13 cellular contexts compared by ENCODE assay signal in the genomic region with DNA sequence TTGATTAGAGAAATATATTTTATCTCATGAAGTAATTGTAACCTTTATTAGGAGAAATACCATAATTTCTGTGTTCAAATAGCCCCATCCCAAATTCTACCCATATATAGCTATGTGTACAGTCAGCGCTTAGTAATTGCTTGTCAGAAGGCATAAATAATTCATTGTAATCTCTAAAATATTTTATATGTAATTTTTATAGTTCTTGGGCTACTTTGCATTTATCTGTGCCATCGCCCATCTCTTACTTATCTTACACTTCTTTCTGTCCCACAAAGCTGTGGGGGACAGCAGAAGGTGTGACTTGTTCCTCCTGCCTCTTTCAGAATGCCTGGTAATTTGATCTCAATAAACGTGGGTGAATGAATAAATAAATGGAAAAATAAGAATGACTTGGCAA.
"Had no signal": no experiment of that assay in that cellular context is flagged by ENCODE, and none has a peak within 500 bp of the region (broad histone marks: within the 10 kb centered on the region; RNA-seq: fewer than 3 reads in every experiment).

No MANE protein-coding gene starts in this region.

- H3K4me3 ChIP-seq: esophagus muscularis mucosa, heart left ventricle, sigmoid colon had no signal

- ATAC-seq: heart left ventricle, T-helper 17 cell had no signal

- H3K27ac ChIP-seq: heart left ventricle had no signal

- FAIRE-seq: islet of Langerhans had no signal

- H3K36me3 ChIP-seq: esophagus muscularis mucosa, heart left ventricle, sigmoid colon had no signal

- DNase-seq: activated CD4-positive, alpha-beta T cell treated with anti-CD3 and anti-CD28 coated beads, Interleukin-2, amount 50 U/mL, for 1 hour; activated effector memory CD4-positive, alpha-beta T cell treated with Interleukin-2 at 50 U/mL for 16 hours; activated T-cell treated with anti-CD3 and anti-CD28 coated beads, Interleukin-2, amount 50 U/mL, for 1 hour; amniotic stem cell; foreskin melanocyte; heart left ventricle; mammary epithelial cell; sigmoid colon; stimulated activated CD4-positive, alpha-beta T cell treated with anti-CD3 and anti-CD28 coated beads, Interleukin-15, amount 100 ng/mL, for 24 hours; stimulated activated CD4-positive, alpha-beta T cell treated with anti-CD3 and anti-CD28 coated beads, Interleukin-4, amount 100 ng/mL, for 24 hours; T-helper 17 cell had no signal

- H3K27me3 ChIP-seq: esophagus muscularis mucosa, heart left ventricle, sigmoid colon had no signal

- H3K9me3 ChIP-seq: esophagus muscularis mucosa, heart left ventricle, sigmoid colon had no signal
